8 cellular contexts compared by ENCODE assay signal in the genomic region with DNA sequence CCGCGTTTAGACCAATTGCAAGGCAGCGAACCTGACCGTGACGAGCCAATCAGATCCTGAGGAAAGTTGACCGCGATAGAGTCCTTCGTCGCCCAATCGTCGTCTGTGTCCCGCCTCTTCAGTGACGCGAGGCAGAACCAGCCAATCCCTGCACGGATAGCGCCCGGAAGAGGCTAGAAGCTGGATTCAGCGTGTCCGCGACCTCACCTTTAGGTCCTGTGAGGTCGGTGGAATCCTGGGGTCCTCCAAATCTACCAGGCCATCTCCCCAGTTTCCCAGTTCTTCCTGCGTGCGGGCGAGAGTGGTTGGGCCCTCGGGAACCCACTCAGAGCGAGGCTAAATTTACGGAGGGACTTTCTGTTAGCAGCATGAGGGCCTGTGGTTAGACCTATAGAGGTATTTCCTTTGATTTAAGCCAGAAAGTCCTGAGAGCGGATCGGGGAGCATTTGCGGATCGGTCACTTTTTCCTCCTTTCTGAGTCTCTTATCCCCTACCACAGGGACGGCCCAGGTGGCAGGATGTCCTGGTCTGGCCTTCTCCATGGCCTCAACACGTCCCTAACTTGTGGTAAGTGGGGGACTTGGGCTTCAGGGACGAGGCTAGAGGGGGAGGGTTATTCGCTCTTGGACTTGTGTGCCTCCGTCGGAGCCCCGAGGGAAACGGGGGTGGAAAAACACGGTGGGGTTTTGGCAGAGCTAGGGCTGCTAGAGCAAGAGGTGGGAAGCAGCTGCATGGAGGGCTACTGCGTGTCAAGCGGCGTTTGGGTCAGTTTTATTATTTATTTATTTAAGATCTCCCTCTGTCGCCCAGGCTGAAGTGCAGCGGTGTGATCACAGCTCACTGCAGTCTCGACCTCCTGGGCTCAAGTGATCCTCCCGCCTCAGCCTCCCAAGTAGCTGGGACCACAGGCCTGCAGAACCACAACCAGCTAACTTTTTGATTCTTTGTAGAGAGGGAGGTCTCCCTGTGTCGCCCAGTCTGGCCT. TPM values are rescaled to one million over a fixed set of nuclear protein-coding genes. Genes with fewer than 3 reads are reported as not detected.
A peak's percentile ranks its signal among the peaks of the same experiment; 100 is the strongest.
DNase-seq lines count a peak whose midpoint lies in the region; ATAC-seq, FAIRE-seq and TF ChIP-seq lines count a peak whose summit lies in the region.

Gene MRPS12, plus strand, starts transcription at position 169 of the 986 bp plus-strand sequence. Its CDS starts 351 bp downstream, at position 520.

- H4K5ac ChIP-seq in H1 (ENCODE audit: insufficient read length, low read depth, low read length): peak within 1 kb of the TSS; percentile 99

- peaks cover 5 to 26% (median 14%) of the 10 kb centered on the region in 4 experiments; a peak in 7 of 8 replicates for H3K36me3 ChIP-seq in H1 (ENCODE audit: control insufficient read depth in 2 of 4, insufficient read depth in 4 of 4, low read length in 3 of 4)

- TF ChIP-seq POLR2A in H1 (IDR thresholded peaks at IDR 0.05; ENCODE audit: control extremely low read depth in 1 of 2, low read depth in 2 of 2, low read length in 2 of 2): peak; percentile 83

- H3K18ac ChIP-seq in H1 (ENCODE audit: extremely low read depth, low read length): peak within 1 kb of the TSS; percentile 99

- H3K56ac ChIP-seq in H1 (replicated peaks; ENCODE audit: insufficient read length, low read depth, low read length): peak within 1 kb of the TSS; percentile 80

- no peak for TF ChIP-seq EP300 in H1 (IDR thresholded peaks at IDR 0.05; ENCODE audit: borderline replicate concordance in 1 of 2, low read depth in 2 of 2, low read length in 2 of 2)

- peak within 1 kb of the TSS; percentile 100 for H3K27ac Mint-ChIP-seq in CD4-positive, alpha-beta T cell

- peak within 1 kb of the TSS; percentile 86 for H3K27ac ChIP-seq in CD4-positive, alpha-beta T cell (ENCODE audit: low read depth, low read length)
- peak within 1 kb of the TSS; percentile 97 for H3K27ac ChIP-seq in H1 (ENCODE audit: low read depth, low read length)

- H3K9ac ChIP-seq in H1 (replicated peaks in 1 of 4; ENCODE audit: extremely low read depth in 1 of 4, low read depth in 3 of 4, low read length in 3 of 4): peak within 1 kb of the TSS; percentile 93 to 99 (median 96)

- H3K4me3 Mint-ChIP-seq in CD4-positive, alpha-beta T cell: peak within 1 kb of the TSS; percentile 99

- peaks cover 0 to 1% of the 10 kb centered on the region in 2 experiments for H4K20me1 ChIP-seq in H1 (replicated peaks in 1 of 2; ENCODE audit: control insufficient read depth in 1 of 2, insufficient read depth in 2 of 2, low read length in 2 of 2)

- no peaks in the 10 kb centered on the region for H3K27me3 ChIP-seq in CD4-positive, alpha-beta T cell (ENCODE audit: control insufficient read depth, insufficient read depth, low read length)
- H3K27me3 ChIP-seq in H1 (replicated peaks in 1 of 4; ENCODE audit: control insufficient read depth in 3 of 4, extremely low read depth in 1 of 4, insufficient read depth in 3 of 4, low read length in 3 of 4): no peaks in the 10 kb centered on the region

- FAIRE-seq in H1 (lab: Jason Lieb, UNC): peak; percentile 94

- peak within 1 kb of the TSS; percentile 34 for H3K4ac ChIP-seq in H1 (replicated peaks; ENCODE audit: insufficient read length, low read depth, low read length)

- no peak for TF ChIP-seq CTCF in CD4-positive, alpha-beta T cell (IDR thresholded peaks at IDR 0.05)
- TF ChIP-seq CTCF in H1 (IDR thresholded peaks at IDR 0.05; ENCODE audit: control extremely low read depth in 1 of 3, insufficient read depth in 1 of 3, low read depth in 1 of 3, low read length in 3 of 3): no peak

- POLR2A ChIA-PET in CD4-positive, alpha-beta T cell (lab: Charles Lee): interaction anchor here (0.9 to 2.8 kb wide), 21 partner anchors 23 to 1024 kb away, joined by 3 to 53 read pairs (median 8); partner anchors contain the start of genes ECH1, EIF3K, FAM98C and GGN
- POLR2A ChIA-PET in H1 (lab: Charles Lee; ENCODE audit: partially characterized antibody): interaction anchor here (0.6 to 3.1 kb wide), 33 partner anchors 10 to 528 kb away, joined by 3 to 36 read pairs (median 4); partner anchors contain the start of genes ECH1, FAM98C, NFKBIB and SIRT2

- peaks cover 39% of the 10 kb centered on the region for H3K4me1 Mint-ChIP-seq in CD4-positive, alpha-beta T cell (ENCODE audit: low read depth)

- H4K8ac ChIP-seq in H1 (ENCODE audit: extremely low read depth, insufficient read depth, low read length): peak within 1 kb of the TSS; percentile 100; the same call in 1 of the 2 replicates

- peak in 9 of 10 experiments; percentile 95 to 99 (median 97) for DNase-seq in CD4-positive, alpha-beta T cell
- DNase-seq in NCI-H748 (lab: John Stamatoyannopoulos, UW; ENCODE audit: unreplicated experiment) (peak; percentile 100), H1 (ENCODE audit: low read depth in 1 of 2, low spot score in 2 of 2) (peak in 1 of 2 experiments; percentile 99), medulla oblongata (ENCODE audit: extremely low spot score) (peak; percentile 100)
- DNase-seq in activated CD4-positive, alpha-beta T cell treated with anti-CD3 and anti-CD28 coated beads, Interleukin-2, amount 50 U/mL, for 48 hours: peak; percentile 98
- peak; percentile 97 for DNase-seq in stimulated activated CD8-positive, alpha-beta memory T cell treated with anti-CD3 and anti-CD28 coated beads, Interleukin-12 subunit alpha, Interleukin-12 subunit beta, amount 100 ng/mL, for 24 hours (ENCODE audit: extremely low read depth)

- H2BK15ac ChIP-seq in H1 (ENCODE audit: low read length): peak within 1 kb of the TSS; percentile 95; the same call in 1 of the 2 replicates

- no peak within 1 kb of the TSS for H3K23ac ChIP-seq in H1 (ENCODE audit: insufficient read length)

- H3K9me3 Mint-ChIP-seq in CD4-positive, alpha-beta T cell: no peaks in the 10 kb centered on the region

- CTCF ChIA-PET in CD4-positive, alpha-beta T cell (lab: Charles Lee): interaction anchor here (0.6 to 3.0 kb wide), 27 partner anchors 9 to 1819 kb away, joined by 3 to 46 read pairs (median 4); partner anchors contain the start of genes ACTMAP, ACTN4, ECH1 and EIF3K
- CTCF ChIA-PET in H1 (lab: Charles Lee; ENCODE audit: partially characterized antibody): interaction anchor here (1.0 to 9.8 kb wide), 19 partner anchors 10 to 294 kb away, joined by 3 to 120 read pairs (median 4); partner anchors contain the start of genes ECH1 and NFKBIB

- TF ChIP-seq RAD21 in H1 (IDR thresholded peaks at IDR 0.05 in 1 of 2, conservative IDR thresholded peaks at IDR 0.05 in 1 of 2; ENCODE audit: low read depth in 2 of 2, low read length in 2 of 2): no peak

- peak within 1 kb of the TSS; percentile 98 for H2BK5ac ChIP-seq in H1 (ENCODE audit: low read depth, low read length)

- peaks cover 0 to 2% (median under 1%) of the 10 kb centered on the region in 4 experiments; a peak in 3 of 7 replicates for H3K4me1 ChIP-seq in H1 (replicated peaks in 1 of 4; ENCODE audit: control insufficient read depth in 3 of 4, insufficient read depth in 4 of 4, low read length in 3 of 4)

- peak within 1 kb of the TSS; percentile 51 for H2BK20ac ChIP-seq in H1 (ENCODE audit: low read length)

- H3K79me1 ChIP-seq in H1 (ENCODE audit: low read depth, low read length): peaks cover 18% of the 10 kb centered on the region

- no peak within 1 kb of the TSS for H2BK120ac ChIP-seq in H1 (replicated peaks; ENCODE audit: low read depth, low read length)

- H3K27me3 Mint-ChIP-seq in CD4-positive, alpha-beta T cell: no peaks in the 10 kb centered on the region

- H3K4me2 ChIP-seq in H1 (ENCODE audit: insufficient read depth in 1 of 2, low read depth in 2 of 2, low read length in 2 of 2): peak within 1 kb of the TSS; percentile 69 to 89

- peaks cover 5% of the 10 kb centered on the region for H3K9me3 ChIP-seq in CD4-positive, alpha-beta T cell (ENCODE audit: control insufficient read depth, low read length)
- peaks cover 10 to 11% of the 10 kb centered on the region in 2 experiments for H3K9me3 ChIP-seq in H1 (ENCODE audit: insufficient read depth in 2 of 2, low read depth in 1 of 2, low read length in 1 of 2)

- H3K4me3 ChIP-seq in H1 (ENCODE audit: extremely low read depth in 1 of 4, insufficient read depth in 2 of 4, low read depth in 3 of 4, low read length in 4 of 4): peak within 1 kb of the TSS; percentile 62 to 93 (median 86)

- no peak within 1 kb of the TSS for H3K14ac ChIP-seq in H1 (ENCODE audit: insufficient read length)

- H3K79me2 ChIP-seq in H1 (ENCODE audit: control insufficient read depth in 1 of 2, insufficient read depth in 2 of 2, low read length in 2 of 2): peaks cover 0 to 47% of the 10 kb centered on the region in 2 experiments; a peak in 2 of 4 replicates

- peak within 1 kb of the TSS; percentile 89 for H2BK12ac ChIP-seq in H1 (ENCODE audit: low read depth, low read length)

- peak within 1 kb of the TSS; percentile 6; the same call in 1 of the 2 replicates for H2AK5ac ChIP-seq in H1 (ENCODE audit: low read depth, low read length)

- intact Hi-C loops in CD4-positive, alpha-beta T cell (cut with DNase I, micrococcal nuclease): loop anchor here (1.0 to 10.0 kb wide), 10 partner anchors 32 to 1026 kb away; partner anchors contain the start of genes FAM98C (in 2 of the 2), NFKBIB (in 2 of the 2), SIRT2 (in 2 of the 2) and EIF3K (in 1 of the 2)

- ATAC-seq in CD4-positive, alpha-beta T cell (ENCODE audit: poor library complexity): peak; percentile 92
- ATAC-seq in GM19328 (IDR thresholded peaks at IDR 0.05; ENCODE audit: unreplicated experiment): peak; percentile 76
- ATAC-seq in HG03469 (IDR thresholded peaks at IDR 0.05; ENCODE audit: unreplicated experiment): peak; percentile 80

- peaks cover 43% of the 10 kb centered on the region for H3K36me3 Mint-ChIP-seq in CD4-positive, alpha-beta T cell (ENCODE audit: low read depth)

- H3K23me2 ChIP-seq in H1 (ENCODE audit: low read depth, low read length): peaks cover 4% of the 10 kb centered on the region; the same call in 1 of the 2 replicates

- peak within 1 kb of the TSS; percentile 36; the same call in 1 of the 2 replicates for H2AFZ ChIP-seq in H1 (ENCODE audit: low read length)

- WGBS in H1 (ENCODE audit: extremely low coverage in 1 of 2, insufficient coverage in 1 of 2, insufficient read length in 1 of 2, insufficient replicate concordance in 2 of 2, low coverage in 1 of 2, low lambda C conversion rate in 2 of 2, missing lambda C conversion rate in 1 of 2), 2 experiments: 7% methylated on average over 45 of the region's 48 CpGs; no CpG with 5 or more reads in 1 of the 2 experiments

- peak within 1 kb of the TSS; percentile 71 for H4K91ac ChIP-seq in H1 (replicated peaks; ENCODE audit: insufficient read length, low read length)

TF ChIP-seq in H1, 55 proteins besides CTCF, POLR2A, EP300 and RAD21 (continues in another document):
- no peak for TF ChIP-seq POU5F1 (IDR thresholded peaks at IDR 0.05; ENCODE audit: low read depth, low read length)

RNA-seq across cellular contexts. Expression of gene MRPS12, which starts in this region (rescaled TPM):
- total RNA-seq in CD4-positive, alpha-beta T cell: 10 to 100 TPM; 13.7 to 15.4 TPM
- 79.0 and 87.6 TPM in 2 replicates for total RNA-seq in H1 (2021; fragmentation: NEBNext Ultra II Directional; extraction: Animal tissue kit (Norgen Biotek cat#: 25700))
- polyA plus RNA-seq in H1 (2011; rRNA removed): 175 and 190 TPM in 2 replicates
- 101 TPM for polyA plus RNA-seq in H1 (2011; cell fraction: cytosol; rRNA removed)
- polyA plus RNA-seq in H1 (2011; cell fraction: nucleus; rRNA removed): 91.2 TPM
- 52.6 to 78.0 TPM (median 73.3 TPM) in 4 replicates for polyA plus RNA-seq in H1 (2012, experiment 1 of 2)
- polyA plus RNA-seq in H1 (2012, experiment 2 of 2): 115 TPM
- polyA plus RNA-seq in H1 (2013, experiment 1 of 2): 73.9 TPM
- 75.5 TPM for polyA plus RNA-seq in H1 (2013, experiment 2 of 2)
- 23.0 and 28.4 TPM in 2 replicates for polyA minus RNA-seq in H1 (2011; rRNA and poly(A)+ RNA removed)
- 34.9 TPM for polyA minus RNA-seq in H1 (2011; cell fraction: cytosol; rRNA and poly(A)+ RNA removed)
- polyA minus RNA-seq in H1 (2011; cell fraction: nucleus; rRNA and poly(A)+ RNA removed): 28.9 TPM
